ENCODE assay signal across 31 cellular contexts in genomic region chr13:31301119-31301518, GRCh38.
"Had no signal": no experiment of that assay in that cellular context is flagged by ENCODE, and none has a peak within 500 bp of the region (broad histone marks: within the 10 kb centered on the region; RNA-seq: fewer than 3 reads in every experiment).

No MANE protein-coding gene starts in this region.

- DNase-seq: activated CD4-positive, alpha-beta memory T cell treated with anti-CD3 and anti-CD28 coated beads for 36 hours; activated CD8-positive, alpha-beta memory T cell treated with anti-CD3 and anti-CD28 coated beads, Interleukin-2, amount 50 U/mL, for 4 hours; activated effector memory CD4-positive, alpha-beta T cell treated with anti-CD3 and anti-CD28 coated beads, Interleukin-2, amount 50 U/mL, for 16 hours; activated naive CD4-positive, alpha-beta T cell treated with anti-CD3 and anti-CD28 coated beads for 36 hours; activated naive CD8-positive, alpha-beta T cell treated with anti-CD3 and anti-CD28 coated beads for 36 hours; activated T-cell treated with anti-CD3 and anti-CD28 coated beads, Interleukin-2, amount 50 U/mL, for 1 hour; adrenal gland; aorta; body of pancreas; dermis blood vessel endothelial cell; effector CD4-positive, alpha-beta T cell; esophagus squamous epithelium; foreskin melanocyte; islet precursor cell; left ventricle myocardium inferior; mucosa of descending colon; posterior cingulate gyrus; right cardiac atrium; stimulated activated CD4-positive, alpha-beta T cell treated with anti-CD3 and anti-CD28 coated beads, Interleukin-15, amount 100 ng/mL, for 24 hours; stimulated activated CD4-positive, alpha-beta T cell treated with anti-CD3 and anti-CD28 coated beads, Interleukin-2, amount 100 ng/mL, for 24 hours; stimulated activated naive B cell treated with anti-CD40 and anti-IgM and Interleukin-4, amounts not matched to agents 10 μg/mL and 1 μg/mL and 100 μg/mL, for 72 hours; stomach; thyroid gland; upper lobe of left lung; WERI-Rb-1 had no signal

- H3K9me3 Mint-ChIP-seq: activated CD4-positive, alpha-beta memory T cell treated with anti-CD3 and anti-CD28 coated beads for 36 hours had no signal

- H3K36me3 ChIP-seq: adrenal gland, thyroid gland, WERI-Rb-1 had no signal

- H3K9me3 ChIP-seq: adrenal gland, body of pancreas, esophagus squamous epithelium, left ventricle myocardium inferior, mucosa of descending colon, thyroid gland, upper lobe of left lung had no signal

- H3K4me3 ChIP-seq: adrenal gland, body of pancreas, esophagus squamous epithelium, left ventricle myocardium inferior, lung, mucosa of descending colon, stomach, thyroid gland, upper lobe of left lung had no signal

- ATAC-seq: activated CD4-positive, CD25-positive, alpha-beta regulatory T cell treated with anti-CD3 and anti-CD28 coated beads, Interleukin-2, amount 50 U/mL, for 24 hours; body of pancreas; mucosa of descending colon; natural killer cell treated with Interleukin-12 subunit alpha and Interleukin-12 subunit beta and Interleukin-15 and Interleukin-18, amount 100 ng/mL, for 72 hours; right cardiac atrium had no signal

- H3K27ac ChIP-seq: adrenal gland, body of pancreas, epithelial cell of prostate, esophagus squamous epithelium, left ventricle myocardium inferior, stomach, thyroid gland, upper lobe of left lung, WERI-Rb-1 had no signal

- H3K4me1 Mint-ChIP-seq: activated CD4-positive, alpha-beta T cell treated with anti-CD3 and anti-CD28 coated beads, Interleukin-2, amount 10 ng/mL, durations not matched to agents 24 days and 14 days; activated naive CD8-positive, alpha-beta T cell treated with anti-CD3 and anti-CD28 coated beads for 36 hours had no signal

- H3K27ac Mint-ChIP-seq: activated CD4-positive, alpha-beta memory T cell treated with anti-CD3 and anti-CD28 coated beads for 36 hours; activated CD4-positive, alpha-beta T cell treated with anti-CD3 and anti-CD28 coated beads, Interleukin-2, amount 10 ng/mL, durations not matched to agents 24 days and 14 days; activated naive CD4-positive, alpha-beta T cell treated with anti-CD3 and anti-CD28 coated beads for 36 hours; activated naive CD8-positive, alpha-beta T cell treated with anti-CD3 and anti-CD28 coated beads for 36 hours; activated T-helper 1 cell treated with anti-CD3 and anti-CD28 coated beads, Interleukin-12 subunit alpha, Interleukin-12 subunit beta, Interleukin-2, Interleukin-4 antibody, amounts not matched to agents 30 ng/mL and 10 ng/mL and 1 ng/mL, durations not matched to agents 14 hours and 24 hours and 36 hours; natural killer cell treated with Interleukin-12 subunit alpha and Interleukin-12 subunit beta and Interleukin-15 and Interleukin-18, amount 100 ng/mL, for 72 hours; stimulated activated naive B cell treated with anti-CD40 and anti-IgM and Interleukin-4, amounts not matched to agents 10 μg/mL and 1 μg/mL and 100 μg/mL, for 72 hours had no signal

- H3K4me3 Mint-ChIP-seq: activated CD4-positive, alpha-beta memory T cell treated with anti-CD3 and anti-CD28 coated beads for 36 hours; activated CD4-positive, alpha-beta T cell treated with anti-CD3 and anti-CD28 coated beads, Interleukin-2, amount 10 ng/mL, durations not matched to agents 24 days and 14 days; activated naive CD4-positive, alpha-beta T cell treated with anti-CD3 and anti-CD28 coated beads for 36 hours; activated naive CD8-positive, alpha-beta T cell treated with anti-CD3 and anti-CD28 coated beads for 36 hours; activated T-helper 1 cell treated with anti-CD3 and anti-CD28 coated beads, Interleukin-12 subunit alpha, Interleukin-12 subunit beta, Interleukin-2, Interleukin-4 antibody, amounts not matched to agents 30 ng/mL and 10 ng/mL and 1 ng/mL, durations not matched to agents 14 hours and 24 hours and 36 hours; natural killer cell treated with Interleukin-12 subunit alpha and Interleukin-12 subunit beta and Interleukin-15 and Interleukin-18, amount 100 ng/mL, for 72 hours; stimulated activated naive B cell treated with anti-CD40 and anti-IgM and Interleukin-4, amounts not matched to agents 10 μg/mL and 1 μg/mL and 100 μg/mL, for 72 hours had no signal

- H3K27me3 Mint-ChIP-seq: activated CD4-positive, alpha-beta memory T cell treated with anti-CD3 and anti-CD28 coated beads for 36 hours; activated CD4-positive, alpha-beta T cell treated with anti-CD3 and anti-CD28 coated beads, Interleukin-2, amount 10 ng/mL, durations not matched to agents 24 days and 14 days; activated naive CD8-positive, alpha-beta T cell treated with anti-CD3 and anti-CD28 coated beads for 36 hours; natural killer cell treated with Interleukin-12 subunit alpha and Interleukin-12 subunit beta and Interleukin-15 and Interleukin-18, amount 100 ng/mL, for 72 hours; stimulated activated naive B cell treated with anti-CD40 and anti-IgM and Interleukin-4, amounts not matched to agents 10 μg/mL and 1 μg/mL and 100 μg/mL, for 72 hours had no signal

- H3K4me1 ChIP-seq: adrenal gland, body of pancreas, esophagus squamous epithelium, left ventricle myocardium inferior, stomach, thyroid gland, upper lobe of left lung had no signal
